In the genomic region with DNA sequence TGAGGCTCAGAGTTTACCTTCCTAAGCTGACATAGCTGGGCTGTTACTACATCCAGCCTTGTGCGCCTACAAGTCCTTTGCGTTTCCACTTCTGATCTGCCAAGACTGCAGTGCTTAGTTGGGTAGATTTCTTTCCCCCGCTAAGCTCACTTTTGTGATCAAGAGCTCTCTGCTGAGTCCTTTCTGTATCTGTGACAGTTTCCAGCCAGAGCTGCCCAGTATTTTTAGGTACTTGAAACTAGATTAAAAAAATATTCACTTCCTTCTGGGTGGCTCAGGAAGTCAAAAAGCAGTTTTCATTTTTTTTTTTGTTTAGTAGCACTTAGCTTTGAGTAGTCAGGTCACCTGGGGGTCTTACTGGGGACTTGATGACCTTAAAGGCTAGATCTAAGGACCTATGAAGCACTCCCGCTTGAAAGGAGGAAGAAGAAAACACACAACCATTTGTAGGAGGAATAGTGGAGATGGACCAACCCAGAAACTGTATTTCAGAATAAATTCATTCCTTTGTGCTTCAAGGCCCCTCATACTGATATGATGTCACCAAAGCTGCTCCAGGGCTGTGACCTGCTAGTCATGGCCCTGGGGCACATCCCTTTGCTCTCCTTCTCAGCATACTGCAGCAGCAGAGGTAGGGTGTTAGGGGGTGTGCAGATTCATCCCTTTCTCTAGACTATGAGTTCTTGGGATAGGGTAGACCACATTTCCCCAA, we compare ENCODE assay signal across 14 cellular contexts.
DNase-seq lines count a peak whose midpoint lies in the region; ATAC-seq and TF ChIP-seq lines count a peak whose summit lies in the region.
"Had no signal": no experiment of that assay in that cellular context is flagged by ENCODE, and none has a peak within 500 bp of the region (broad histone marks: within the 10 kb centered on the region; RNA-seq: fewer than 3 reads in every experiment).

No MANE protein-coding gene starts in this region.

- no peaks in the 10 kb centered on the region for H3K27me3 ChIP-seq in OCI-LY1 (ENCODE audit: insufficient read depth, low read length)

- peak overlapping the region; percentile 83 for H3K27ac ChIP-seq in OCI-LY1 (ENCODE audit: low read depth, low read length, poor library complexity, severe bottlenecking)
- H3K27ac ChIP-seq: WERI-Rb-1 had no signal

- DNase-seq in T-helper 1 cell (no peak), HFFc6 (no peak), osteocyte (ENCODE audit: extremely low spot score, unreplicated experiment) (no peak)
- DNase-seq in activated CD4-positive, alpha-beta T cell treated with anti-CD3 and anti-CD28 coated beads for 48 hours = no peak
- DNase-seq: activated T-cell treated with anti-CD3 and anti-CD28 coated beads, Interleukin-2, amount 50 U/mL, for 4 hours; NCI-H446; nucleus accumbens; SHP77; spleen; WERI-Rb-1 had no signal

- no peaks in the 10 kb centered on the region for H3K36me3 Mint-ChIP-seq in T-helper 1 cell treated with Interleukin-12 subunit alpha and Interleukin-12 subunit beta and Interleukin-4 antibody, amounts not matched to agents 30 μg/mL and 1 μg/mL, for 36 hours (ENCODE audit: low read depth)
- H3K36me3 Mint-ChIP-seq in HFFc6 (ENCODE audit: low read depth) = no peaks in the 10 kb centered on the region
- no peaks in the 10 kb centered on the region for H3K36me3 Mint-ChIP-seq in osteocyte (ENCODE audit: unreplicated experiment)

- H3K4me1 Mint-ChIP-seq in T-helper 1 cell treated with Interleukin-12 subunit alpha and Interleukin-12 subunit beta and Interleukin-4 antibody, amounts not matched to agents 30 μg/mL and 1 μg/mL, for 36 hours (ENCODE audit: low read depth) = peaks cover 22% of the 10 kb centered on the region
- H3K4me1 Mint-ChIP-seq in HFFc6 (ENCODE audit: low read depth) (peaks cover 52% of the 10 kb centered on the region), osteocyte (ENCODE audit: unreplicated experiment) (peaks cover 56% of the 10 kb centered on the region)

- H3K4me3 ChIP-seq in OCI-LY1 (ENCODE audit: low read depth, low read length, poor library complexity, severe bottlenecking) = no peak overlapping the region
- H3K4me3 ChIP-seq: spleen had no signal

- no peak overlapping the region for H3K4me3 Mint-ChIP-seq in T-helper 1 cell treated with Interleukin-12 subunit alpha and Interleukin-12 subunit beta and Interleukin-4 antibody, amounts not matched to agents 30 μg/mL and 1 μg/mL, for 36 hours
- no peak overlapping the region for H3K4me3 Mint-ChIP-seq in HFFc6
- H3K4me3 Mint-ChIP-seq in osteocyte (ENCODE audit: unreplicated experiment) = no peak overlapping the region
- H3K4me3 Mint-ChIP-seq: activated T-cell treated with anti-CD3 and anti-CD28 coated beads, Interleukin-2, amount 50 U/mL, for 4 hours had no signal

- no peak overlapping the region for H2AFZ ChIP-seq in OCI-LY1 (ENCODE audit: low read length)

- H3F3A ChIP-seq in OCI-LY1 (ENCODE audit: insufficient read depth, low read length) = no peaks in the 10 kb centered on the region

- H3K36me3 ChIP-seq in OCI-LY1 (ENCODE audit: insufficient read depth, low read length) = no peaks in the 10 kb centered on the region
- H3K36me3 ChIP-seq: spleen, WERI-Rb-1 had no signal

- H3K4me1 ChIP-seq in OCI-LY1 (ENCODE audit: insufficient read depth, low read length, severe bottlenecking) = peaks cover 47% of the 10 kb centered on the region

- no peaks in the 10 kb centered on the region for H3K79me2 ChIP-seq in OCI-LY1 (ENCODE audit: insufficient read depth, low read length)

- H4K20me1 ChIP-seq in OCI-LY1 (ENCODE audit: insufficient read depth, low read length) = no peaks in the 10 kb centered on the region

- no peaks in the 10 kb centered on the region for H3K9me3 Mint-ChIP-seq in T-helper 1 cell treated with Interleukin-12 subunit alpha and Interleukin-12 subunit beta and Interleukin-4 antibody, amounts not matched to agents 30 μg/mL and 1 μg/mL, for 36 hours
- H3K9me3 Mint-ChIP-seq in HFFc6 = no peaks in the 10 kb centered on the region
- no peaks in the 10 kb centered on the region for H3K9me3 Mint-ChIP-seq in osteocyte (ENCODE audit: unreplicated experiment)
- H3K9me3 Mint-ChIP-seq: activated T-cell treated with anti-CD3 and anti-CD28 coated beads, Interleukin-2, amount 50 U/mL, for 4 hours had no signal

- H3K4me2 ChIP-seq in OCI-LY1 (ENCODE audit: low read length) = peak overlapping the region; percentile 40; the same call in 1 of the 2 replicates

- no peaks in the 10 kb centered on the region for H3K9me2 ChIP-seq in OCI-LY1 (ENCODE audit: low read depth, low read length)

- ATAC-seq in GM21526 (IDR thresholded peaks at IDR 0.05; ENCODE audit: low FRiP score, unreplicated experiment) (no peak), HG03571 (IDR thresholded peaks at IDR 0.05; ENCODE audit: unreplicated experiment) (no peak)
- ATAC-seq: activated T-cell treated with anti-CD3 and anti-CD28 coated beads, Interleukin-2, amount 50 U/mL, for 4 hours had no signal

- peak overlapping the region; percentile 26 for H3K27ac Mint-ChIP-seq in T-helper 1 cell treated with Interleukin-12 subunit alpha and Interleukin-12 subunit beta and Interleukin-4 antibody, amounts not matched to agents 30 μg/mL and 1 μg/mL, for 36 hours
- H3K27ac Mint-ChIP-seq in HFFc6 = peak overlapping the region; percentile 24
- H3K27ac Mint-ChIP-seq in osteocyte (ENCODE audit: unreplicated experiment) = peak overlapping the region; percentile 90

- peaks cover 11% of the 10 kb centered on the region for H3K27me3 Mint-ChIP-seq in T-helper 1 cell treated with Interleukin-12 subunit alpha and Interleukin-12 subunit beta and Interleukin-4 antibody, amounts not matched to agents 30 μg/mL and 1 μg/mL, for 36 hours (ENCODE audit: low read depth)
- peaks cover 3% of the 10 kb centered on the region; the same call in 1 of the 2 replicates for H3K27me3 Mint-ChIP-seq in HFFc6 (ENCODE audit: insufficient read depth)
- H3K27me3 Mint-ChIP-seq in osteocyte (ENCODE audit: unreplicated experiment) = no peaks in the 10 kb centered on the region

- peak overlapping the region; percentile 30 for H3K9ac ChIP-seq in OCI-LY1 (ENCODE audit: low read length)

- no peak for TF ChIP-seq CTCF in HFFc6 (IDR thresholded peaks at IDR 0.05)
- no peak for TF ChIP-seq CTCF in OCI-LY1 (IDR thresholded peaks at IDR 0.05; ENCODE audit: low read length)
- TF ChIP-seq CTCF in osteocyte (IDR thresholded peaks at IDR 0.05) = no peak

- H3K9me3 ChIP-seq in OCI-LY1 (ENCODE audit: low read length) = no peaks in the 10 kb centered on the region
- H3K9me3 ChIP-seq: spleen had no signal

Comparison
In these comparisons a context has a peak if more than half of its experiments do, and no peak if none do; other contexts are left out.
1. H3K27ac Mint-ChIP-seq: peak in every context shown above with its lines; median percentile 90 in osteocyte; 26 in T-helper 1 cell treated with Interleukin-12 subunit alpha and Interleukin-12 subunit beta and Interleukin-4 antibody, amounts not matched to agents 30 μg/mL and 1 μg/mL, for 36 hours; 24 in HFFc6.